Comparison of ENCODE assay signal across 8 cellular contexts in the genomic region with DNA sequence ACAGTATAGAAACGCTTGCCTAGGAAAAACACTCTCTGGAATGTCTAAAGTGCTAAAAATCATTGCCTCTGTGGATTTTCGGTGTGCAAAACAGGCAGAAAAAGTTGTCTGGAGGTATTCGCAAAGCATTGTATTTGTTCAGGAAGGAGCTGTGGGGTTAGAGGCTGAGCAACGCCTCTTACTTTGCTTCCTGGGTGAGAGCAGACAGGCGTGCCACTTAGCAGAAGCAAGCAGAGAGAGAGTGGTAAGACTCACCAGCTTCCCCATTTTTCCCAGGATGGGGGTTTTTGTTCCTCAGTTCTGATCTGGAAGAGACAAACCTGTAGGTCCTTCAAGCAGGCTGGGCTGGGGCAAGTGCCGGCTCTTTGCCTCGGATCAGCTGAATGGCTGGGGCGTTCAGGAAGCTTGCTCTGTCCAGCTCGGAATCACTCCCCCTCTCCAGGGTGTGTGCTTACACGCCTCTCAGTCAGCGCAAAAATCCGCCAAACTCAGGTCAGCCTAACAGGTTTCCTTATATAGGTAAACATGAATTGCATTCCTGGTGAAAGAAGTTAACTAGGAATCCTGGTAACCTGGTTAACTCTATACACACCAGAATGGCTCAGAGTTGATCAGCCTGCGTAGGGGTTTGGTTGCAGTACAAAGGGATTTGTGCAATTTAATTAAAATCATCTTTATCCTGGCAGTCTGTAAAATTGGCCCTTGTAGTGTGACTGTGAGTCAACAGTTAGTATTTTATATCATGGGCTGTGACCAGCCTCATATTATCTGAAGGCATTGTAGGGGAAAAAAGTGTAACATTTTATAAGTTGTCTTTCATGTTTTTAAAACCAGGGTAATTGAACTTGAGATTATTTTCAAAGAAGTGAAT.
DNase-seq lines count a peak whose midpoint lies in the region; ATAC-seq and TF ChIP-seq lines count a peak whose summit lies in the region.

No MANE protein-coding gene starts in this region.

- no peaks in the 10 kb centered on the region for H3K27me3 ChIP-seq in esophagus muscularis mucosa
- no peaks in the 10 kb centered on the region for H3K27me3 ChIP-seq in mucosa of stomach (ENCODE audit: control insufficient read depth, insufficient read depth, low read length)
- no peaks in the 10 kb centered on the region for H3K27me3 ChIP-seq in MG63

- H3K4me1 ChIP-seq in esophagus muscularis mucosa (peaks cover 0 to 25% (median 8%) of the 10 kb centered on the region in 4 donors), mucosa of stomach (ENCODE audit: control insufficient read depth, insufficient read depth, low read length) (peaks cover 3% of the 10 kb centered on the region)

- TF ChIP-seq EP300 in esophagus muscularis mucosa (IDR thresholded peaks at IDR 0.05), result no peak

- peak; percentile 52 for DNase-seq in AG20443 (ENCODE audit: low spot score)
- DNase-seq in NCI-H748 (lab: John Stamatoyannopoulos, UW; ENCODE audit: unreplicated experiment), result peak; percentile 80
- DNase-seq in esophagus muscularis mucosa (ENCODE audit: extremely low spot score), result no peak
- DNase-seq in superior temporal gyrus (ENCODE audit: extremely low spot score), result no peak
- DNase-seq in GM10248 (ENCODE audit: extremely low spot score), result no peak
- DNase-seq in MG63, result no peak

- POLR2A ChIA-PET in GM10248 (lab: Yijun Ruan, JAX), result no interaction called here

- intact Hi-C loops in esophagus muscularis mucosa (cut with DNase I), result no loop called here

- peak overlapping the region; percentile 53 for H3K9ac ChIP-seq in mucosa of stomach (ENCODE audit: low read length)

- H3K36me3 ChIP-seq in esophagus muscularis mucosa (no peaks in the 10 kb centered on the region), mucosa of stomach (ENCODE audit: control insufficient read depth, insufficient read depth, low read length) (no peaks in the 10 kb centered on the region), MG63 (no peaks in the 10 kb centered on the region)

- TF ChIP-seq CTCF in esophagus muscularis mucosa (IDR thresholded peaks at IDR 0.05) (no peak), GM10248 (IDR thresholded peaks at IDR 0.05; ENCODE audit: control extremely low read depth, extremely low read depth, low read depth, missing control alignments) (no peak)

- H3K9me3 ChIP-seq in esophagus muscularis mucosa (no peaks in the 10 kb centered on the region), mucosa of stomach (ENCODE audit: control insufficient read depth, low read length) (no peaks in the 10 kb centered on the region), MG63 (no peaks in the 10 kb centered on the region)

- CTCF ChIA-PET in GM10248 (lab: Yijun Ruan, JAX), result no interaction called here

- no peak for ATAC-seq in HG02588 (IDR thresholded peaks at IDR 0.05; ENCODE audit: unreplicated experiment)

- WGBS in esophagus muscularis mucosa, result 39% methylated on average over 13 of the region's 13 CpGs

- peak overlapping the region; percentile 39 to 49 (median 46) for H3K4me3 ChIP-seq in esophagus muscularis mucosa
- H3K4me3 ChIP-seq in mucosa of stomach (ENCODE audit: low read length), result peak overlapping the region; percentile 14
- no peak overlapping the region for H3K4me3 ChIP-seq in MG63

- peak overlapping the region; percentile 49 to 62 (median 56) for H3K27ac ChIP-seq in esophagus muscularis mucosa (replicated peaks in 1 of 4)

- no peak for TF ChIP-seq POLR2A in esophagus muscularis mucosa (IDR thresholded peaks at IDR 0.05; ENCODE audit: low read depth)

Comparison
In these comparisons a context has a peak if more than half of its experiments do, and no peak if none do; other contexts are left out.
1. DNase-seq: peak in AG20443 (single experiment) and NCI-H748 (single experiment); none in esophagus muscularis mucosa (single experiment), superior temporal gyrus (single experiment), GM10248 (single experiment) and MG63 (single experiment).